In the genomic region with DNA sequence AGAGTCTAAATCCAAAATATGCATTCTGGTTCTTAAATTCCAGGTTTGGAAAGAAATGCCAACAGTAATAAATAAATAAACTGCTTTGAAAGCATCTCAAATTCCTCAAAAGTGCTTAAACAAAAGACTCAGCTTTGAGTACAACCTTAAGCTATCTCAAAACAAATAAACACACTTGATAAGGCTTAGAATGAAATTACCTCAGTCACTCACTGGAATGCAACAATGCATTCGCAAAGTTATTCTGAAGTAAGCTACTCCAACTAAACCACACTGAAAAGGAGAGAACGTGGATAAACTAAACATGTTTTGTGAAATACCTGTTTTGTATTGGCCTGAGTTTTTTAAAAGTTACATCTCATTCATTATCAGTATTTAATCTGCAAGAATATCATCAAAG, we compare ENCODE assay signal across 1 cellular context.
TF ChIP-seq lines count a peak whose summit lies in the region.

No MANE protein-coding gene starts in this region.

TF ChIP-seq in HCT116, 20 proteins besides CTCF, POLR2A, EP300 and RAD21 (continued from another document):
- TF ChIP-seq REST (IDR thresholded peaks at IDR 0.05; ENCODE audit: low read depth) (no peak), CBX3 (IDR thresholded peaks at IDR 0.05; ENCODE audit: low read depth) (no peak)
